8 cellular contexts compared by ENCODE assay signal in genomic region chr3:51682079-51682478, GRCh38. TPM values are rescaled to one million over a fixed set of nuclear protein-coding genes. Genes with fewer than 3 reads are reported as not detected.
DNase-seq lines count a peak whose midpoint lies in the region; ATAC-seq and TF ChIP-seq lines count a peak whose summit lies in the region.

No MANE protein-coding gene starts in this region.

- POLR2A ChIA-PET in naive thymus-derived CD8-positive, alpha-beta T cell (lab: Charles Lee) = interaction anchor here (0.5 to 6.0 kb wide), 9 partner anchors 10 to 543 kb away, joined by 3 to 97 read pairs (median 4); partner anchors contain the start of genes DCAF1, RAD54L2 and TEX264

- DNase-seq in Caki2 (ENCODE audit: low read depth) (peak; percentile 75), erythroblast (lab: John Stamatoyannopoulos, UW) (peak; percentile 94 to 97)
- peak; percentile 69 for DNase-seq in activated CD8-positive, alpha-beta memory T cell treated with anti-CD3 and anti-CD28 coated beads, Interleukin-2, amount 50 U/mL, for 48 hours
- peak; percentile 33 to 87 (median 76) for DNase-seq in naive thymus-derived CD8-positive, alpha-beta T cell

- H3K4me3 Mint-ChIP-seq in naive thymus-derived CD8-positive, alpha-beta T cell = peak overlapping the region; percentile 56 to 92 (median 79)
- H3K4me3 Mint-ChIP-seq in stimulated activated naive CD8-positive, alpha-beta T cell treated with anti-CD3 and anti-CD28 coated beads, Interleukin-15, Interleukin-2, amounts not matched to agents 100 ng/mL and 50 ng/mL, for 24 hours = peak overlapping the region; percentile 24

- H3F3A ChIP-seq in OCI-LY1 (ENCODE audit: insufficient read depth, low read length) = no peaks in the 10 kb centered on the region

- H3K4me1 Mint-ChIP-seq in naive thymus-derived CD8-positive, alpha-beta T cell = peaks cover 73 to 99% (median 97%) of the 10 kb centered on the region in 4 donors
- peaks cover 85% of the 10 kb centered on the region for H3K4me1 Mint-ChIP-seq in stimulated activated naive CD8-positive, alpha-beta T cell treated with anti-CD3 and anti-CD28 coated beads, Interleukin-15, Interleukin-2, amounts not matched to agents 100 ng/mL and 50 ng/mL, for 24 hours (ENCODE audit: low read depth)

- no peaks in the 10 kb centered on the region for H3K9me2 ChIP-seq in OCI-LY1 (ENCODE audit: low read depth, low read length)

- no peaks in the 10 kb centered on the region for H3K9me3 Mint-ChIP-seq in naive thymus-derived CD8-positive, alpha-beta T cell
- no peaks in the 10 kb centered on the region for H3K9me3 Mint-ChIP-seq in stimulated activated naive CD8-positive, alpha-beta T cell treated with anti-CD3 and anti-CD28 coated beads, Interleukin-15, Interleukin-2, amounts not matched to agents 100 ng/mL and 50 ng/mL, for 24 hours

- no peak overlapping the region for H2AFZ ChIP-seq in OCI-LY1 (ENCODE audit: low read length)

- H3K9me3 ChIP-seq in OCI-LY1 (ENCODE audit: low read length) = no peaks in the 10 kb centered on the region

- H3K27ac Mint-ChIP-seq in naive thymus-derived CD8-positive, alpha-beta T cell = peak overlapping the region; percentile 15 to 94 (median 74)
- H3K27ac Mint-ChIP-seq in stimulated activated naive CD8-positive, alpha-beta T cell treated with anti-CD3 and anti-CD28 coated beads, Interleukin-15, Interleukin-2, amounts not matched to agents 100 ng/mL and 50 ng/mL, for 24 hours = peak overlapping the region; percentile 32

- H3K4me2 ChIP-seq in OCI-LY1 (ENCODE audit: low read length) = no peak overlapping the region

- no peaks in the 10 kb centered on the region for H4K20me1 ChIP-seq in OCI-LY1 (ENCODE audit: insufficient read depth, low read length)

- H3K27me3 ChIP-seq in OCI-LY1 (ENCODE audit: insufficient read depth, low read length) = no peaks in the 10 kb centered on the region

- peaks cover 64% of the 10 kb centered on the region; the same call in 1 of the 2 replicates for H3K36me3 ChIP-seq in OCI-LY1 (ENCODE audit: insufficient read depth, low read length)

- H3K4me3 ChIP-seq in OCI-LY1 (ENCODE audit: low read depth, low read length, poor library complexity, severe bottlenecking) = no peak overlapping the region

- peaks cover 0 to 27% (median 14%) of the 10 kb centered on the region in 3 donors for H3K36me3 Mint-ChIP-seq in naive thymus-derived CD8-positive, alpha-beta T cell
- H3K36me3 Mint-ChIP-seq in stimulated activated naive CD8-positive, alpha-beta T cell treated with anti-CD3 and anti-CD28 coated beads, Interleukin-15, Interleukin-2, amounts not matched to agents 100 ng/mL and 50 ng/mL, for 24 hours (ENCODE audit: low read depth) = peaks cover 25% of the 10 kb centered on the region

- ATAC-seq in GM19452 (IDR thresholded peaks at IDR 0.05; ENCODE audit: unreplicated experiment) (peak; percentile 75), HG03558 (IDR thresholded peaks at IDR 0.05; ENCODE audit: extremely low read depth, unreplicated experiment) (peak; percentile 53)
- peak; percentile 67 to 77 for ATAC-seq in naive thymus-derived CD8-positive, alpha-beta T cell

- H3K27ac ChIP-seq in OCI-LY1 (ENCODE audit: low read depth, low read length, poor library complexity, severe bottlenecking) = peak overlapping the region; percentile 36

- H3K9ac ChIP-seq in OCI-LY1 (ENCODE audit: low read length) = no peak overlapping the region

- H3K27me3 Mint-ChIP-seq in naive thymus-derived CD8-positive, alpha-beta T cell = no peaks in the 10 kb centered on the region
- H3K27me3 Mint-ChIP-seq in stimulated activated naive CD8-positive, alpha-beta T cell treated with anti-CD3 and anti-CD28 coated beads, Interleukin-15, Interleukin-2, amounts not matched to agents 100 ng/mL and 50 ng/mL, for 24 hours = no peaks in the 10 kb centered on the region

- peak; percentile 82 for TF ChIP-seq CTCF in OCI-LY1 (IDR thresholded peaks at IDR 0.05; ENCODE audit: low read length)

- TF ChIP-seq POLR2A in erythroblast (IDR thresholded peaks at IDR 0.05; ENCODE audit: low read length) = no peak

- in situ Hi-C loops in Caki2 (cut with HindIII; ENCODE audit: low pct_unique_long_range_greater_than_20kb, low sequenced_read_pairs) = no loop called here

- peaks cover 31% of the 10 kb centered on the region for H3K4me1 ChIP-seq in OCI-LY1 (ENCODE audit: insufficient read depth, low read length, severe bottlenecking)

- H3K79me2 ChIP-seq in OCI-LY1 (ENCODE audit: insufficient read depth, low read length) = no peaks in the 10 kb centered on the region

RNA-seq across cellular contexts. Expression of gene TEX264, which starts 11.0 kb away (rescaled TPM):
- 97.6 and 97.7 TPM in 2 replicates for total RNA-seq in Caki2 (2014; rRNA removed; shearing (Covaris generic); ENCODE audit: low replicate concordance)
- total RNA-seq in naive thymus-derived CD8-positive, alpha-beta T cell = 10 to 100 TPM; 37.4 to 39.7 TPM
- 10 to 100 TPM; 84.5 to 95.7 (median 85.3) TPM for polyA plus RNA-seq in naive thymus-derived CD8-positive, alpha-beta T cell

RNA-seq across cellular contexts. Expression of gene GRM2, which starts 24.8 kb away (rescaled TPM):
- total RNA-seq in Caki2 (2014; rRNA removed; shearing (Covaris generic); ENCODE audit: low replicate concordance) = not detected in 2 replicates
- 1 to 10 TPM; 2.9 to 5.0 TPM for total RNA-seq in naive thymus-derived CD8-positive, alpha-beta T cell
- under 1 TPM in 1 of 3 donors, not detected in 2; 0.09 TPM for polyA plus RNA-seq in naive thymus-derived CD8-positive, alpha-beta T cell
